In genomic region chr1:21855257-21856096, GRCh38 we compare ENCODE assay signal across 2 cellular contexts.
A peak's percentile ranks its signal among the peaks of the same experiment; 100 is the strongest.
TF ChIP-seq lines count a peak whose summit lies in the region.

No MANE protein-coding gene starts in this region.

TF ChIP-seq in GM23338, 12 proteins besides CTCF, POLR2A, EP300 and RAD21 (continued from another document):
- TF ChIP-seq ETS1 (IDR thresholded peaks at IDR 0.05) (no peak), ZNF462 (CRISPR knock-in tag; IDR thresholded peaks at IDR 0.05) (no peak), EZH2 (IDR thresholded peaks at IDR 0.05; ENCODE audit: low read depth, unreplicated experiment) (no peak), REST (IDR thresholded peaks at IDR 0.05; ENCODE audit: unreplicated experiment) (no peak), EZH2phosphoT487 (IDR thresholded peaks at IDR 0.05; ENCODE audit: unreplicated experiment) (no peak), NANOG (IDR thresholded peaks at IDR 0.05; ENCODE audit: borderline replicate concordance) (no peak), POLR2AphosphoS5 (IDR thresholded peaks at IDR 0.05; ENCODE audit: low read depth) (no peak), CREB1 (CRISPR knock-in tag; IDR thresholded peaks at IDR 0.05; ENCODE audit: low read depth) (no peak), STAT1 (IDR thresholded peaks at IDR 0.05; ENCODE audit: unreplicated experiment) (no peak), ZNF331 (CRISPR knock-in tag; IDR thresholded peaks at IDR 0.05; ENCODE audit: low read depth) (no peak)

TF ChIP-seq in K562, 482 proteins besides CTCF, POLR2A, EP300 and RAD21 (continued from another document):
- TF ChIP-seq AFF1 (IDR thresholded peaks at IDR 0.05; ENCODE audit: low read depth in 1 of 2, partially characterized antibody in 2 of 2): no peak
- no peak for TF ChIP-seq NCOA6 (IDR thresholded peaks at IDR 0.05)
- TF ChIP-seq POLR2G (IDR thresholded peaks at IDR 0.05; ENCODE audit: low read depth, low read length): peak; percentile 42
- peak; percentile 52 for TF ChIP-seq EGR1 (conservative IDR thresholded peaks at IDR 0.05)
- no peak for TF ChIP-seq NFXL1 (CRISPR knock-in tag; IDR thresholded peaks at IDR 0.05)
- TF ChIP-seq STAT5B (CRISPR knock-in tag; IDR thresholded peaks at IDR 0.05): no peak
- TF ChIP-seq PHF21A (IDR thresholded peaks at IDR 0.05; ENCODE audit: borderline replicate concordance, low read depth): no peak
- TF ChIP-seq PHF20 (IDR thresholded peaks at IDR 0.05; ENCODE audit: partially characterized antibody): no peak
- no peak for TF ChIP-seq RUNX1 (IDR thresholded peaks at IDR 0.05; ENCODE audit: low read depth)
- peak; percentile 88 for TF ChIP-seq ZBTB33 (CRISPR knock-in tag; IDR thresholded peaks at IDR 0.05)
TF ChIP-seq in K562: peak in this region for 4.
